In the genomic region with DNA sequence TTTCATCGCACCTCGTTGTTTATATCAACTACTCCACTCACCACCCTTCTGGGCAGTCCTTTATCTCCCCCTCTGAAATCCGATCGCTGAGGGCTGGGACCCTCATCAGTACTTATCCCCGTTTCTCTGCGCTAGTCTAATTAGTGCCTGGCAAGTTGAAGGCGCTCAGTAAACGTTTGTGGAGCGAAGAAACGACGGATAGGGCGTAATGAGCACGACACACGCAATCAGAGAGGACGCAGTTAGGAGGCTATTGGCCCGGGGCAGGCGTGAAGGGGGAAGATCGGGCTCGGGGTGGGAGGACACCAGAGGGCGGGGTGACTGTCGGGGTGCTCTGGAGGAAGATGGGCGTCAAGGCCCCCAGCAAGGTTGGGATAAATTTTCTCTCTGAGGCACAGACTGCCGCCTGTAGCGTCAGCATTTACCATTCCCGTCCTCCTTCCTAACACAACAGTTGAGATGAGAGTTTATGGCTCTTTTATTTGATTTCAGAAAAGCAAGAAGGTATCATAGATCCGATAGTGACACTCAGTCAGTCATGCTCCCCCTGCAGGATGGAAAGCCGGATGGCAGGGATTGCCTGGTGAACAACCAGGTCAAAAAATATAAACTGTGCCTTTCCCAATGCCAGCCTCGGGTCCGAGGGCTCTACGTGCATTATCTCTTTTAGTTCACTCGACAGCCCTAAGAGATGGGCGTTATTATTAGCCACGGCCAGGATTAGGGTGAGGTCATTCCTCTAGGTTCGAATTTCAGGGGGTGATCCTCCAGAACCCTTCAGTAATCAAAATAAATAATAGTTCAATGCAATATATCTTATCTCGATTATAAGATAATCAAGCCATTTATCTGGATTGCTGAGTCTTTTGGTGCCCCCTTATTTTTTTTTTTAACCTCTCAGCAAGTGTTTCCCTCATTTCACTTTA, we compare ENCODE assay signal across 8 cellular contexts.
A peak's percentile ranks its signal among the peaks of the same experiment; 100 is the strongest.
DNase-seq lines count a peak whose midpoint lies in the region; ATAC-seq lines count a peak whose summit lies in the region.

No MANE protein-coding gene starts in this region.

- ATAC-seq in HG03103 (IDR thresholded peaks at IDR 0.05; ENCODE audit: low read depth, unreplicated experiment) (peak; percentile 42), HG03025 (IDR thresholded peaks at IDR 0.05; ENCODE audit: low FRiP score, unreplicated experiment) (no peak)

- peak; percentile 89 for DNase-seq in ELR (ENCODE audit: low read depth)
- peak; percentile 73 for DNase-seq in NCI-H345 treated with DMSO at 0.1 percent for 48 hours (lab: John Stamatoyannopoulos, UW; ENCODE audit: unreplicated experiment)
- DNase-seq in activated CD4-positive, alpha-beta T cell treated with anti-CD3 and anti-CD28 coated beads for 1 hour: peak; percentile 66
- DNase-seq in cerebellar cortex (ENCODE audit: low spot score): peak; percentile 87
- DNase-seq in kidney tubule cell (ENCODE audit: low spot score): peak; percentile 80
- DNase-seq in stimulated activated CD4-positive, alpha-beta T cell treated with anti-CD3 and anti-CD28 coated beads, Interleukin-1b, Interleukin-23, amount 100 ng/mL, for 24 hours (ENCODE audit: low read depth in 4 of 4, low spot score in 1 of 4): peak; percentile 53 to 69 (median 61)
